In genomic region chr7:34042406-34042805, GRCh38 we compare ENCODE assay signal across 1 cellular context.
TF ChIP-seq lines count a peak whose summit lies in the region.

No MANE protein-coding gene starts in this region.

TF ChIP-seq in IMR-90, 13 proteins besides CTCF, POLR2A, EP300 and RAD21 (continued from another document):
- TF ChIP-seq RFX5 (IDR thresholded peaks at IDR 0.05; ENCODE audit: low read depth, low read length) (no peak), NFE2L2 (IDR thresholded peaks at IDR 0.05; ENCODE audit: low read depth, low read length) (no peak), MAFK (IDR thresholded peaks at IDR 0.05; ENCODE audit: low read depth, low read length) (no peak), BHLHE40 (IDR thresholded peaks at IDR 0.05; ENCODE audit: low read depth, low read length) (no peak), CHD1 (IDR thresholded peaks at IDR 0.05; ENCODE audit: low read depth, low read length) (no peak), MAZ (IDR thresholded peaks at IDR 0.05; ENCODE audit: borderline replicate concordance, low read depth, low read length) (no peak)
- TF ChIP-seq, protein P1, sequence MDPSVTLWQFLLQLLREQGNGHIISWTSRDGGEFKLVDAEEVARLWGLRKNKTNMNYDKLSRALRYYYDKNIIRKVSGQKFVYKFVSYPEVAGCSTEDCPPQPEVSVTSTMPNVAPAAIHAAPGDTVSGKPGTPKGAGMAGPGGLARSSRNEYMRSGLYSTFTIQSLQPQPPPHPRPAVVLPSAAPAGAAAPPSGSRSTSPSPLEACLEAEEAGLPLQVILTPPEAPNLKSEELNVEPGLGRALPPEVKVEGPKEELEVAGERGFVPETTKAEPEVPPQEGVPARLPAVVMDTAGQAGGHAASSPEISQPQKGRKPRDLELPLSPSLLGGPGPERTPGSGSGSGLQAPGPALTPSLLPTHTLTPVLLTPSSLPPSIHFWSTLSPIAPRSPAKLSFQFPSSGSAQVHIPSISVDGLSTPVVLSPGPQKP (IDR thresholded peaks at IDR 0.05; ENCODE audit: borderline replicate concordance, low read depth, low read length): no peak
